Comparison of ENCODE assay signal across 15 cellular contexts in the genomic region with DNA sequence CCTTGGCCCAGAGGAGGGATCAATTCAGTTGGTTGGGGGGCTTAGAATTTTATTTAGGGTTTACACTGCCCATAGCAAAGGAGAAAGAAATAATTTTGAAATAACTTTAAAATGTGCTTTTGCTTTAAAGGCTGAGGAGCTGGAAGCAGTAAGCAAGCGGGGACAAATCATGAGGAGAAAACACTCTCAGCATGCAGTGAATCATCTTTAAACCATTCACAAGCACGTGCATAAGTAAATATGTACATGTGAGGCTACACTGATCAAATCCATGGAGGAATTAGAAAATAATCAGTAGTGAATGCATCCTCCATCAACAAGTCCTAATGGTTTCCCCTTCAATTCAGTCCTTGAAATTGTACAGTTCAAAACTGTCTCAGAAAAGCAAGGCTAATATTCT.
A peak's percentile ranks its signal among the peaks of the same experiment; 100 is the strongest.
DNase-seq lines count a peak whose midpoint lies in the region; ATAC-seq and TF ChIP-seq lines count a peak whose summit lies in the region.
"Had no signal": no experiment of that assay in that cellular context is flagged by ENCODE, and none has a peak within 500 bp of the region (broad histone marks: within the 10 kb centered on the region; RNA-seq: fewer than 3 reads in every experiment).

No MANE protein-coding gene starts in this region.

- H3K9me3 Mint-ChIP-seq in HFFc6, result peaks cover 5% of the 10 kb centered on the region
- H3K9me3 Mint-ChIP-seq: activated T-cell treated with anti-CD3 and anti-CD28 coated beads, Interleukin-2, amount 50 U/mL, for 4 hours; WTC11 had no signal

- 66 to 72% methylated on average over 2 of the region's 2 CpGs for WGBS in thyroid gland, 2 donors

- H3K36me3 Mint-ChIP-seq in HFFc6 (ENCODE audit: low read depth), result peaks cover 28% of the 10 kb centered on the region
- H3K36me3 Mint-ChIP-seq: WTC11 had no signal

- H3K27ac Mint-ChIP-seq in HFFc6, result peak overlapping the region; percentile 96
- H3K27ac Mint-ChIP-seq: WTC11 had no signal

- no peak for ATAC-seq in HG02938 (IDR thresholded peaks at IDR 0.05; ENCODE audit: unreplicated experiment)
- no peak for ATAC-seq in HG03571 (IDR thresholded peaks at IDR 0.05; ENCODE audit: unreplicated experiment)
- ATAC-seq: activated T-cell treated with anti-CD3 and anti-CD28 coated beads, Interleukin-2, amount 50 U/mL, for 4 hours; right cardiac atrium had no signal

- peaks cover 1% of the 10 kb centered on the region; the same call in 1 of the 2 replicates for H3K27me3 Mint-ChIP-seq in HFFc6 (ENCODE audit: insufficient read depth)

- H3K4me3 Mint-ChIP-seq in HFFc6, result peak overlapping the region; percentile 69
- H3K4me3 Mint-ChIP-seq: activated T-cell treated with anti-CD3 and anti-CD28 coated beads, Interleukin-2, amount 50 U/mL, for 4 hours; WTC11 had no signal

- DNase-seq in HFFc6 (peak; percentile 76), amniotic epithelial cell (ENCODE audit: low read depth) (peak; percentile 78), hepatic stellate cell (ENCODE audit: low spot score) (peak; percentile 33), thyroid gland (no peak), iPS-NIHi11 (ENCODE audit: low spot score) (no peak)
- DNase-seq: activated T-cell treated with anti-CD3 and anti-CD28 coated beads, Interleukin-2, amount 50 U/mL, for 4 hours; Karpas-422; midbrain; NCI-H2171; right cardiac atrium had no signal

- peaks cover 60% of the 10 kb centered on the region for H3K4me1 Mint-ChIP-seq in HFFc6 (ENCODE audit: low read depth)

- peak overlapping the region in 2 of 3 donors; percentile 7 to 36 for H3K27ac ChIP-seq in thyroid gland
- H3K27ac ChIP-seq: cardiac muscle cell, vagina had no signal

- H3K27me3 ChIP-seq in thyroid gland, result no peaks in the 10 kb centered on the region
- H3K27me3 ChIP-seq: cardiac muscle cell, vagina had no signal

- no peaks in the 10 kb centered on the region for H3K9me3 ChIP-seq in thyroid gland
- H3K9me3 ChIP-seq: vagina had no signal

- H3K4me1 ChIP-seq in thyroid gland, result peaks cover 20 to 40% of the 10 kb centered on the region in 2 donors
- H3K4me1 ChIP-seq: vagina had no signal

- no peak overlapping the region for H3K4me3 ChIP-seq in thyroid gland (replicated peaks in 1 of 3)
- H3K4me3 ChIP-seq: cardiac muscle cell, vagina had no signal

- intact Hi-C loops in thyroid gland (cut with DNase I), result no loop called here

- no peak for TF ChIP-seq POLR2A in thyroid gland (IDR thresholded peaks at IDR 0.05)

- no peaks in the 10 kb centered on the region for H3K36me3 ChIP-seq in thyroid gland
- H3K36me3 ChIP-seq: cardiac muscle cell, vagina had no signal

- TF ChIP-seq CTCF in HFFc6 (IDR thresholded peaks at IDR 0.05), result no peak
- no peak for TF ChIP-seq CTCF in thyroid gland (IDR thresholded peaks at IDR 0.05)

Comparison
In these comparisons a context has a peak if more than half of its experiments do, and no peak if none do; other contexts are left out.
1. DNase-seq: peak in HFFc6 (single experiment), amniotic epithelial cell (single experiment) and hepatic stellate cell (single experiment); none in thyroid gland (0 of 2) and iPS-NIHi11 (single experiment).